10 cellular contexts compared by ENCODE assay signal in genomic region chr4:140096921-140097320, GRCh38. TPM values are rescaled to one million over a fixed set of nuclear protein-coding genes. Genes with fewer than 3 reads are reported as not detected.
DNase-seq lines count a peak whose midpoint lies in the region; ATAC-seq and TF ChIP-seq lines count a peak whose summit lies in the region.
"Had no signal": no experiment of that assay in that cellular context is flagged by ENCODE, and none has a peak within 500 bp of the region (broad histone marks: within the 10 kb centered on the region; RNA-seq: fewer than 3 reads in every experiment).

No MANE protein-coding gene starts in this region.

- no peaks in the 10 kb centered on the region for H3K9me3 Mint-ChIP-seq in activated T-cell treated with anti-CD3 and anti-CD28 coated beads, Interleukin-2, amount 50 U/mL, for 4 hours
- peaks cover 5% of the 10 kb centered on the region for H3K9me3 Mint-ChIP-seq in activated T-helper 17 cell treated with anti-CD3 and anti-CD28 coated beads, Interleukin-2, amount 50 U/mL, for 72 hours
- no peaks in the 10 kb centered on the region for H3K9me3 Mint-ChIP-seq in progenitor cell of endocrine pancreas (ENCODE audit: low read depth)

- peak overlapping the region; percentile 8 for H3K4me3 ChIP-seq in right cardiac atrium (ENCODE audit: low read length)
- H3K4me3 ChIP-seq in tibial artery: peak overlapping the region; percentile 25 to 30

- WGBS in right cardiac atrium: 19% methylated on average over 2 of the region's 2 CpGs

- intact Hi-C loops in right cardiac atrium (cut with DNase I) (loop anchor here in 2 of 4 donors (5.0 to 10.0 kb wide), 2 partner anchors 55 to 58 kb away; partner anchors contain the start of gene MAML3 (in 2 of the 2)), tibial artery (cut with DNase I; ENCODE audit: low total_unique reads) (no loop called here)

- H3K9me3 ChIP-seq in right cardiac atrium (ENCODE audit: control insufficient read depth, low read length): no peaks in the 10 kb centered on the region
- no peaks in the 10 kb centered on the region for H3K9me3 ChIP-seq in tibial artery

- DNase-seq in activated T-cell treated with anti-CD3 and anti-CD28 coated beads, Interleukin-2, amount 50 U/mL, for 4 hours: no peak
- DNase-seq in activated T-cell treated with anti-CD3 and anti-CD28 coated beads for 4 hours (no peak), right cardiac atrium (no peak), tibial artery (no peak), progenitor cell of endocrine pancreas (ENCODE audit: low spot score, unreplicated experiment) (no peak)
- DNase-seq in stimulated activated naive CD4-positive, alpha-beta T cell (lab: John Stamatoyannopoulos, UW): no peak
- DNase-seq: NCI-H69, T1000 had no signal

- H3K4me1 Mint-ChIP-seq in activated T-cell treated with anti-CD3 and anti-CD28 coated beads, Interleukin-2, amount 50 U/mL, for 4 hours (ENCODE audit: low read depth): peaks cover 70% of the 10 kb centered on the region
- H3K4me1 Mint-ChIP-seq in activated T-helper 17 cell treated with anti-CD3 and anti-CD28 coated beads, Interleukin-2, amount 50 U/mL, for 72 hours: peaks cover 46% of the 10 kb centered on the region
- H3K4me1 Mint-ChIP-seq in progenitor cell of endocrine pancreas (ENCODE audit: low read depth): peaks cover 60% of the 10 kb centered on the region

- H3K4me1 ChIP-seq in right cardiac atrium (ENCODE audit: control insufficient read depth, insufficient read depth, low read length) (peaks cover 19% of the 10 kb centered on the region), tibial artery (peaks cover 0 to 79% (median 53%) of the 10 kb centered on the region in 4 donors)

- ATAC-seq in activated T-cell treated with anti-CD3 and anti-CD28 coated beads, Interleukin-2, amount 50 U/mL, for 4 hours: no peak
- ATAC-seq in activated T-helper 17 cell treated with anti-CD3 and anti-CD28 coated beads, Interleukin-2, amount 50 U/mL, for 72 hours (replicated peaks): no peak
- ATAC-seq in right cardiac atrium (no peak), HG03039 (IDR thresholded peaks at IDR 0.05; ENCODE audit: unreplicated experiment) (no peak)

- no peaks in the 10 kb centered on the region for H3K36me3 Mint-ChIP-seq in activated T-cell treated with anti-CD3 and anti-CD28 coated beads, Interleukin-2, amount 50 U/mL, for 4 hours (ENCODE audit: insufficient read depth)
- no peaks in the 10 kb centered on the region for H3K36me3 Mint-ChIP-seq in activated T-helper 17 cell treated with anti-CD3 and anti-CD28 coated beads, Interleukin-2, amount 50 U/mL, for 72 hours (ENCODE audit: low read depth)
- no peaks in the 10 kb centered on the region for H3K36me3 Mint-ChIP-seq in progenitor cell of endocrine pancreas (ENCODE audit: insufficient read depth)

- H3K27me3 Mint-ChIP-seq in activated T-cell treated with anti-CD3 and anti-CD28 coated beads, Interleukin-2, amount 50 U/mL, for 4 hours (ENCODE audit: low read depth): no peaks in the 10 kb centered on the region
- H3K27me3 Mint-ChIP-seq in activated T-helper 17 cell treated with anti-CD3 and anti-CD28 coated beads, Interleukin-2, amount 50 U/mL, for 72 hours: no peaks in the 10 kb centered on the region
- H3K27me3 Mint-ChIP-seq in progenitor cell of endocrine pancreas: no peaks in the 10 kb centered on the region

- H3K27ac ChIP-seq in right cardiac atrium (ENCODE audit: low read length): peak overlapping the region; percentile 89
- H3K27ac ChIP-seq in tibial artery: peak overlapping the region; percentile 63 to 65

- no peak for TF ChIP-seq CTCF in tibial artery (IDR thresholded peaks at IDR 0.05)
- TF ChIP-seq CTCF in progenitor cell of endocrine pancreas (IDR thresholded peaks at IDR 0.05; ENCODE audit: unreplicated experiment): no peak

- H3K27me3 ChIP-seq in right cardiac atrium (ENCODE audit: control insufficient read depth, insufficient read depth) (no peaks in the 10 kb centered on the region), tibial artery (no peaks in the 10 kb centered on the region)

- H3K4me3 Mint-ChIP-seq in activated T-cell treated with anti-CD3 and anti-CD28 coated beads, Interleukin-2, amount 50 U/mL, for 4 hours: peak overlapping the region; percentile 76
- peak overlapping the region; percentile 87 for H3K4me3 Mint-ChIP-seq in activated T-helper 17 cell treated with anti-CD3 and anti-CD28 coated beads, Interleukin-2, amount 50 U/mL, for 72 hours
- no peak overlapping the region for H3K4me3 Mint-ChIP-seq in progenitor cell of endocrine pancreas (ENCODE audit: low read depth)

- peak overlapping the region; percentile 94 for H3K27ac Mint-ChIP-seq in activated T-helper 17 cell treated with anti-CD3 and anti-CD28 coated beads, Interleukin-2, amount 50 U/mL, for 72 hours
- H3K27ac Mint-ChIP-seq in progenitor cell of endocrine pancreas: no peak overlapping the region

- no peaks in the 10 kb centered on the region for H3K36me3 ChIP-seq in tibial artery

RNA-seq across cellular contexts. Expression of gene MAML3, which starts 57.1 kb away (rescaled TPM):
- 1 to 10 TPM in 1 of 3 donors, under 1 TPM in 2; 0.60 to 1.0 (median 0.73) TPM for total RNA-seq in activated T-cell treated with anti-CD3 and anti-CD28 coated beads, Interleukin-2, amount 50 U/mL, for 4 hours
- 1 to 10 TPM in 1 of 2 donors, under 1 TPM in 1; 0.98 to 1.3 TPM for total RNA-seq in activated T-helper 17 cell treated with anti-CD3 and anti-CD28 coated beads, Interleukin-2, amount 50 U/mL, for 72 hours
- total RNA-seq in right cardiac atrium (1 to 10 TPM; 2.6 to 4.2 (median 3.3) TPM), progenitor cell of endocrine pancreas (44.4 and 48.5 TPM in 2 replicates)
- polyA plus RNA-seq in right cardiac atrium: 1.6 TPM
